8 cellular contexts compared by ENCODE assay signal in the genomic region with DNA sequence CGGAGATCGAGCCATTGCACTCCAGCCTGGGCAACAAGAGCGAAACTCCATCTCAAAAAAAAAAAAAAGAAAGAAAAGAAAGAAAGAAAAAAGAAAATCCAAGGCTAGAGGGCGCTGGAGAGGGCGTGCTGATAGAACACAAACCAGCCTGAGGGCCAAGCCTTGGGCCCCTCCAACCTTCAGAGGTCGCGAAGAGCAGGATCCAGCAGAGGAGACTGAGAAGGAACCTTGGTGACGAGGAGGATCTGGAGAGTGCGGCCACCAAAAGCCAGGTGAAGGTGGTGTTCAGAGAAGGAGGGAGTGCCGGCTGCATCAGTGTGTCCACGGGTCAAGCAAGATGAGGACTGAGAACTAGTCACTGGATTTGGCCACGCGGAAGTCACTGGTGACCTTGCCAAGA. TPM values are rescaled to one million over a fixed set of nuclear protein-coding genes. Genes with fewer than 3 reads are reported as not detected.
A peak's percentile ranks its signal among the peaks of the same experiment; 100 is the strongest.
DNase-seq lines count a peak whose midpoint lies in the region; ATAC-seq, FAIRE-seq and TF ChIP-seq lines count a peak whose summit lies in the region.

No MANE protein-coding gene starts in this region.

- H3K36me3 Mint-ChIP-seq in IgD-negative memory B cell = no peaks in the 10 kb centered on the region
- H3K36me3 Mint-ChIP-seq in activated CD4-positive, alpha-beta memory T cell treated with anti-CD3 and anti-CD28 coated beads for 36 hours = peaks cover 2% of the 10 kb centered on the region

- CTCF ChIA-PET in activated CD4-positive, alpha-beta memory T cell treated with anti-CD3 and anti-CD28 coated beads for 36 hours (lab: Charles Lee) = interaction anchor here (0.7 to 3.2 kb wide), 5 partner anchors 31 to 402 kb away, joined by 3 to 20 read pairs (median 6); no protein-coding TSS in a partner anchor
- CTCF ChIA-PET in HepG2 (lab: Yijun Ruan, JAX; ENCODE audit: low intra/inter-chr PET ratio, low total read pairs) = interaction anchor here (0.6 to 3.0 kb wide), 4 partner anchors 12 to 253 kb away, joined by 3 to 14 read pairs (median 8); no protein-coding TSS in a partner anchor

- 28% methylated on average over 9 of the region's 13 CpGs for WGBS in HepG2 (ENCODE audit: low lambda C conversion rate)

- TF ChIP-seq CTCF in HepG2 (CRISPR knock-in tag; IDR thresholded peaks at IDR 0.05) = peak; percentile 63
- TF ChIP-seq CTCF in vagina (IDR thresholded peaks at IDR 0.05) = no peak

- no peak for FAIRE-seq in HepG2 (lab: Jason Lieb, UNC)

- H3K4me1 Mint-ChIP-seq in IgD-negative memory B cell = peaks cover 5 to 17% (median 14%) of the 10 kb centered on the region in 3 donors
- H3K4me1 Mint-ChIP-seq in activated CD4-positive, alpha-beta memory T cell treated with anti-CD3 and anti-CD28 coated beads for 36 hours (ENCODE audit: low read depth) = peaks cover 12% of the 10 kb centered on the region

- peak overlapping the region in 1 of 4 donors; percentile 53 for H3K4me3 Mint-ChIP-seq in IgD-negative memory B cell
- no peak overlapping the region for H3K4me3 Mint-ChIP-seq in activated CD4-positive, alpha-beta memory T cell treated with anti-CD3 and anti-CD28 coated beads for 36 hours

- H3K79me2 ChIP-seq in HepG2 (ENCODE audit: insufficient read depth, low read length) = peaks cover 8% of the 10 kb centered on the region

- POLR2A ChIA-PET in activated CD4-positive, alpha-beta memory T cell treated with anti-CD3 and anti-CD28 coated beads for 36 hours (lab: Charles Lee) = no interaction called here
- POLR2A ChIA-PET in HepG2 (lab: Yijun Ruan, JAX) = no interaction called here

- H3K4me3 ChIP-seq in HepG2 (replicated peaks in 1 of 3; ENCODE audit: insufficient read depth in 1 of 3, low read depth in 2 of 3, low read length in 3 of 3) = peak overlapping the region; percentile 45 to 73 (median 46)
- H3K4me3 ChIP-seq in vagina = no peak overlapping the region

- no peaks in the 10 kb centered on the region for H4K20me1 ChIP-seq in HepG2 (ENCODE audit: insufficient read depth, low read length)

- in situ Hi-C loops in Caki2 (cut with HindIII; ENCODE audit: low pct_unique_long_range_greater_than_20kb, low sequenced_read_pairs) = no loop called here
- in situ Hi-C loops in HepG2 (cut with HindIII; ENCODE audit: extremely low pct_ligation_motif_present, low pct_unique_long_range_greater_than_20kb) = loop anchor here (5.0 kb wide), 2 partner anchors 137 to 357 kb away; partner anchors contain the start of gene ZNF839

- no TSS peak for BruUV-seq in HepG2 (replicated peaks; lab: Mats Ljungman, UMichigan)

- H3K27ac ChIP-seq in HepG2 (ENCODE audit: extremely low read length, insufficient read depth, low read length) = no peak overlapping the region
- no peak overlapping the region for H3K27ac ChIP-seq in vagina

- peak overlapping the region; percentile 41 for H3K9ac ChIP-seq in HepG2 (ENCODE audit: insufficient read depth, low read depth, low read length)

- peak overlapping the region; percentile 94 for H2AFZ ChIP-seq in HepG2 (ENCODE audit: low read length)

- ATAC-seq in HepG2 (peak; percentile 3), GM19452 (IDR thresholded peaks at IDR 0.05; ENCODE audit: unreplicated experiment) (no peak), GM19395 (IDR thresholded peaks at IDR 0.05; ENCODE audit: unreplicated experiment) (no peak)

- no peaks in the 10 kb centered on the region for H3K9me3 ChIP-seq in HepG2 (ENCODE audit: low read length)
- no peaks in the 10 kb centered on the region for H3K9me3 ChIP-seq in vagina

- peak overlapping the region in 2 of 3 donors; percentile 17 to 81 for H3K27ac Mint-ChIP-seq in IgD-negative memory B cell
- no peak overlapping the region for H3K27ac Mint-ChIP-seq in activated CD4-positive, alpha-beta memory T cell treated with anti-CD3 and anti-CD28 coated beads for 36 hours

- no peaks in the 10 kb centered on the region for H3K27me3 Mint-ChIP-seq in IgD-negative memory B cell
- H3K27me3 Mint-ChIP-seq in activated CD4-positive, alpha-beta memory T cell treated with anti-CD3 and anti-CD28 coated beads for 36 hours = no peaks in the 10 kb centered on the region

- no peaks in the 10 kb centered on the region for H3K9me3 Mint-ChIP-seq in IgD-negative memory B cell
- H3K9me3 Mint-ChIP-seq in activated CD4-positive, alpha-beta memory T cell treated with anti-CD3 and anti-CD28 coated beads for 36 hours = no peaks in the 10 kb centered on the region

- intact Hi-C loops in activated CD4-positive, alpha-beta memory T cell treated with anti-CD3 and anti-CD28 coated beads for 36 hours (cut with micrococcal nuclease) = loop anchor here (1.0 to 10.0 kb wide), 3 partner anchors 189 to 253 kb away; no protein-coding TSS in a partner anchor
- intact Hi-C loops in HepG2 (cut with micrococcal nuclease; ENCODE audit: unreplicated experiment) = loop anchor here (2.0 to 5.0 kb wide), 2 partner anchors 137 to 362 kb away; no protein-coding TSS in a partner anchor
- intact Hi-C loops in vagina (cut with DNase I) = loop anchor here (5.0 kb wide), 3 partner anchors 137 to 632 kb away; partner anchors contain the start of genes PPP2R5C and RCOR1

- H3K27me3 ChIP-seq in HepG2 (ENCODE audit: control insufficient read depth in 1 of 2, insufficient read depth in 2 of 2, low read length in 2 of 2) (peaks cover 0 to 3% of the 10 kb centered on the region in 2 experiments; a peak in 2 of 5 replicates), vagina (no peaks in the 10 kb centered on the region)

- TF ChIP-seq RAD21 in HepG2 (CRISPR knock-in tag; IDR thresholded peaks at IDR 0.05) = no peak

- peak overlapping the region; percentile 93 for H3K4me2 ChIP-seq in HepG2 (ENCODE audit: low read depth, low read length)

- DNase-seq in Caki2 (ENCODE audit: low read depth) = peak; percentile 22
- DNase-seq in activated CD4-positive, alpha-beta memory T cell treated with anti-CD3 and anti-CD28 coated beads for 36 hours = peak; percentile 39
- DNase-seq in HepG2 (ENCODE audit: low spot score) = peak; percentile 40
- no peak for DNase-seq in NCI-H128 (lab: John Stamatoyannopoulos, UW; ENCODE audit: unreplicated experiment)
- no peak for DNase-seq in vagina (ENCODE audit: extremely low spot score in 2 of 2)

- TF ChIP-seq EP300 in HepG2 (IDR thresholded peaks at IDR 0.05; ENCODE audit: low read depth in 2 of 2, low read length in 2 of 2) = no peak
- no peak for TF ChIP-seq EP300 in HepG2 (CRISPR knock-in tag; IDR thresholded peaks at IDR 0.05; ENCODE audit: borderline replicate concordance)

- no peaks in the 10 kb centered on the region for H3K36me3 ChIP-seq in HepG2 (replicated peaks in 1 of 2; ENCODE audit: control insufficient read depth in 1 of 2, insufficient read depth in 2 of 2, low read length in 2 of 2)
- H3K36me3 ChIP-seq in vagina = no peaks in the 10 kb centered on the region

- no peak for TF ChIP-seq POLR2A in HepG2 (IDR thresholded peaks at IDR 0.05; ENCODE audit: insufficient read depth in 1 of 2, low read depth in 2 of 2, low read length in 2 of 2)
- TF ChIP-seq POLR2A in vagina (IDR thresholded peaks at IDR 0.05) = no peak

- H3K4me1 ChIP-seq in HepG2 (ENCODE audit: insufficient read depth, low read length) (peaks cover 65% of the 10 kb centered on the region), vagina (peaks cover 10% of the 10 kb centered on the region)

TF ChIP-seq in HepG2, 621 proteins besides CTCF, POLR2A, EP300 and RAD21 (continues in another document):
- TF ChIP-seq, protein P1, sequence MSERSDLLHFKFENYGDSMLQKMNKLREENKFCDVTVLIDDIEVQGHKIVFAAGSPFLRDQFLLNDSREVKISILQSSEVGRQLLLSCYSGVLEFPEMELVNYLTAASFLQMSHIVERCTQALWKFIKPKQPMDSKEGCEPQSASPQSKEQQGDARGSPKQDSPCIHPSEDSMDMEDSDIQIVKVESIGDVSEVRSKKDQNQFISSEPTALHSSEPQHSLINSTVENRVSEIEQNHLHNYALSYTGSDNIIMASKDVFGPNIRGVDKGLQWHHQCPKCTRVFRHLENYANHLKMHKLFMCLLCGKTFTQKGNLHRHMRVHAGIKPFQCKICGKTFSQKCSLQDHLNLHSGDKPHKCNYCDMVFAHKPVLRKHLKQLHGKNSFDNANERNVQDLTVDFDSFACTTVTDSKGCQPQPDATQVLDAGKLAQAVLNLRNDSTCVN (CRISPR knock-in tag; IDR thresholded peaks at IDR 0.05; ENCODE audit: borderline replicate concordance) = no peak; the same call in 1 of the 2 replicates
- TF ChIP-seq NR1H2 (CRISPR knock-in tag; IDR thresholded peaks at IDR 0.05; ENCODE audit: borderline replicate concordance, low read depth) = no peak

RNA-seq across cellular contexts. Expression of gene DYNC1H1, which starts 4.1 kb away (rescaled TPM):
- total RNA-seq in Caki2 (2014; rRNA removed; shearing (Covaris generic); ENCODE audit: low replicate concordance) = 95.9 and 155 TPM in 2 replicates
- 54.4 TPM for polyA plus RNA-seq in IgD-negative memory B cell
- total RNA-seq in activated CD4-positive, alpha-beta memory T cell treated with anti-CD3 and anti-CD28 coated beads for 36 hours = 100 to 1,000 TPM; 242 to 245 TPM
- total RNA-seq in HepG2 (2016; rRNA removed; fragmentation: Illumina TruSeq; extraction: Trizol) = 239 and 386 TPM in 2 replicates
- 33.0 and 38.5 TPM in 2 replicates for total RNA-seq in HepG2 (2016; cell fraction: cytosol; rRNA removed; fragmentation: Illumina TruSeq; extraction: Trizol; ENCODE audit: low read depth)
- total RNA-seq in HepG2 (2016; cell fraction: insoluble cytoplasmic fraction; rRNA removed; fragmentation: Illumina TruSeq; extraction: Trizol) = 231 and 328 TPM in 2 replicates
- total RNA-seq in HepG2 (2016; cell fraction: membrane; rRNA removed; fragmentation: Illumina TruSeq; extraction: Trizol) = 57.3 and 69.8 TPM in 2 replicates
- total RNA-seq in HepG2 (2016; cell fraction: nucleus; rRNA removed; fragmentation: Illumina TruSeq; extraction: Trizol) = 296 and 345 TPM in 2 replicates
- polyA plus RNA-seq in HepG2 (2011; rRNA removed) = 74.4 and 102 TPM in 2 replicates
- polyA plus RNA-seq in HepG2 (2011; cell fraction: cytosol; rRNA removed) = 102 and 115 TPM in 2 replicates
- polyA plus RNA-seq in HepG2 (2011; cell fraction: nucleus; rRNA removed) = 192 and 221 TPM in 2 replicates
- polyA plus RNA-seq in HepG2 (2012) = 126 and 135 TPM in 2 replicates
- 11.1 and 13.5 TPM in 2 replicates for polyA plus RNA-seq in HepG2 (2016; cell fraction: cytosol; fragmentation: Illumina TruSeq; extraction: Trizol; ENCODE audit: low read depth)
- 132 and 159 TPM in 2 replicates for polyA plus RNA-seq in HepG2 (2016; cell fraction: insoluble cytoplasmic fraction; fragmentation: Illumina TruSeq; extraction: Trizol; ENCODE audit: low read depth)
- 18.9 and 22.7 TPM in 2 replicates for polyA plus RNA-seq in HepG2 (2016; cell fraction: membrane; fragmentation: Illumina TruSeq; extraction: Trizol; ENCODE audit: low read depth)
- 236 and 267 TPM in 2 replicates for polyA plus RNA-seq in HepG2 (2016; cell fraction: nucleus; fragmentation: Illumina TruSeq; extraction: Trizol; ENCODE audit: insufficient read depth, low read depth)
- 411 and 518 TPM in 2 replicates for polyA minus RNA-seq in HepG2 (2011; rRNA and poly(A)+ RNA removed; ENCODE audit: low replicate concordance)
- polyA minus RNA-seq in HepG2 (2011; cell fraction: cytosol; rRNA and poly(A)+ RNA removed) = 317 and 327 TPM in 2 replicates
- 190 and 258 TPM in 2 replicates for polyA minus RNA-seq in HepG2 (2011; cell fraction: nucleus; rRNA and poly(A)+ RNA removed)
- total RNA-seq in vagina = 499 TPM

Comparison
In these comparisons a context has a peak if more than half of its experiments do, and no peak if none do; other contexts are left out.
1. DNase-seq: peak in Caki2 (single experiment), activated CD4-positive, alpha-beta memory T cell treated with anti-CD3 and anti-CD28 coated beads for 36 hours (single experiment) and HepG2 (single experiment); none in NCI-H128 (single experiment) and vagina (0 of 2).
2. H3K4me3 ChIP-seq: peak in HepG2 (3 of 3); none in vagina (0 of 2).